Comparison of ENCODE assay signal across 10 cellular contexts in genomic region chr2:26784570-26785234, GRCh38. TPM values are rescaled to one million over a fixed set of nuclear protein-coding genes. Genes with fewer than 3 reads are reported as not detected.
DNase-seq lines count a peak whose midpoint lies in the region; ATAC-seq and TF ChIP-seq lines count a peak whose summit lies in the region.
"Had no signal": no experiment of that assay in that cellular context is flagged by ENCODE, and none has a peak within 500 bp of the region (broad histone marks: within the 10 kb centered on the region; RNA-seq: fewer than 3 reads in every experiment).

No MANE protein-coding gene starts in this region.

- ATAC-seq in right cardiac atrium (no peak), Right ventricle myocardium inferior (no peak), lower lobe of right lung (no peak), upper lobe of right lung (no peak), HG03139 (IDR thresholded peaks at IDR 0.05; ENCODE audit: unreplicated experiment) (no peak), HG03196 (IDR thresholded peaks at IDR 0.05; ENCODE audit: unreplicated experiment) (no peak)

- H3K4me3 Mint-ChIP-seq in activated T-helper 1 cell treated with anti-CD3 and anti-CD28 coated beads, Interleukin-12 subunit alpha, Interleukin-12 subunit beta, Interleukin-2, Interleukin-4 antibody, amounts not matched to agents 30 ng/mL and 10 ng/mL and 1 ng/mL, durations not matched to agents 14 hours and 24 hours and 36 hours, result peak overlapping the region; percentile 82

- DNase-seq in right cardiac atrium (no peak), Right ventricle myocardium inferior (ENCODE audit: missing footprints) (no peak), lower lobe of right lung (no peak), upper lobe of right lung (no peak), mesenteric fat pad (ENCODE audit: low spot score) (no peak)
- no peak for DNase-seq in activated T-helper 1 cell treated with anti-CD3 and anti-CD28 coated beads, Interleukin-12 subunit alpha, Interleukin-12 subunit beta, Interleukin-2, Interleukin-4 antibody, amounts not matched to agents 30 ng/mL and 10 ng/mL and 1 ng/mL, durations not matched to agents 14 hours and 24 hours and 36 hours (ENCODE audit: low spot score)
- DNase-seq: central memory CD4-positive, alpha-beta T cell; stimulated activated naive B cell treated with anti-CD40 and anti-IgM and Interleukin-4, amounts not matched to agents 10 μg/mL and 1 μg/mL and 100 μg/mL, for 72 hours had no signal

- H3K27ac Mint-ChIP-seq in activated T-helper 1 cell treated with anti-CD3 and anti-CD28 coated beads, Interleukin-12 subunit alpha, Interleukin-12 subunit beta, Interleukin-2, Interleukin-4 antibody, amounts not matched to agents 30 ng/mL and 10 ng/mL and 1 ng/mL, durations not matched to agents 14 hours and 24 hours and 36 hours, result peak overlapping the region; percentile 53

- no peaks in the 10 kb centered on the region for H3K9me3 ChIP-seq in right cardiac atrium (ENCODE audit: control insufficient read depth, low read length)
- no peaks in the 10 kb centered on the region for H3K9me3 ChIP-seq in lower lobe of right lung
- no peaks in the 10 kb centered on the region for H3K9me3 ChIP-seq in upper lobe of right lung

- H3K36me3 ChIP-seq in lower lobe of right lung (peaks cover 18% of the 10 kb centered on the region), upper lobe of right lung (peaks cover 15% of the 10 kb centered on the region)

- WGBS in right cardiac atrium, result 92% methylated on average over 19 of the region's 19 CpGs

- H3K27ac ChIP-seq in right cardiac atrium (ENCODE audit: low read length) (no peak overlapping the region), lower lobe of right lung (no peak overlapping the region), upper lobe of right lung (no peak overlapping the region)

- H3K4me1 Mint-ChIP-seq in activated T-helper 1 cell treated with anti-CD3 and anti-CD28 coated beads, Interleukin-12 subunit alpha, Interleukin-12 subunit beta, Interleukin-2, Interleukin-4 antibody, amounts not matched to agents 30 ng/mL and 10 ng/mL and 1 ng/mL, durations not matched to agents 14 hours and 24 hours and 36 hours (ENCODE audit: low read depth), result peaks cover 29% of the 10 kb centered on the region

- TF ChIP-seq CTCF in lower lobe of right lung (IDR thresholded peaks at IDR 0.05), result no peak
- TF ChIP-seq CTCF in upper lobe of right lung (IDR thresholded peaks at IDR 0.05), result no peak

- peaks cover 3% of the 10 kb centered on the region for H3K9me3 Mint-ChIP-seq in activated T-helper 1 cell treated with anti-CD3 and anti-CD28 coated beads, Interleukin-12 subunit alpha, Interleukin-12 subunit beta, Interleukin-2, Interleukin-4 antibody, amounts not matched to agents 30 ng/mL and 10 ng/mL and 1 ng/mL, durations not matched to agents 14 hours and 24 hours and 36 hours
- H3K9me3 Mint-ChIP-seq: stimulated activated naive B cell treated with anti-CD40 and anti-IgM and Interleukin-4, amounts not matched to agents 10 μg/mL and 1 μg/mL and 100 μg/mL, for 72 hours had no signal

- peaks cover 30% of the 10 kb centered on the region for H3K36me3 Mint-ChIP-seq in activated T-helper 1 cell treated with anti-CD3 and anti-CD28 coated beads, Interleukin-12 subunit alpha, Interleukin-12 subunit beta, Interleukin-2, Interleukin-4 antibody, amounts not matched to agents 30 ng/mL and 10 ng/mL and 1 ng/mL, durations not matched to agents 14 hours and 24 hours and 36 hours (ENCODE audit: low read depth)

- no peaks in the 10 kb centered on the region for H3K4me1 ChIP-seq in right cardiac atrium (ENCODE audit: control insufficient read depth, insufficient read depth, low read length)
- H3K4me1 ChIP-seq in lower lobe of right lung, result peaks cover 9% of the 10 kb centered on the region
- peaks cover 11% of the 10 kb centered on the region for H3K4me1 ChIP-seq in upper lobe of right lung

- no peaks in the 10 kb centered on the region for H3K27me3 Mint-ChIP-seq in activated T-helper 1 cell treated with anti-CD3 and anti-CD28 coated beads, Interleukin-12 subunit alpha, Interleukin-12 subunit beta, Interleukin-2, Interleukin-4 antibody, amounts not matched to agents 30 ng/mL and 10 ng/mL and 1 ng/mL, durations not matched to agents 14 hours and 24 hours and 36 hours (ENCODE audit: insufficient read depth)

- intact Hi-C loops in right cardiac atrium (cut with DNase I), result no loop called here
- intact Hi-C loops in Right ventricle myocardium inferior (cut with DNase I), result no loop called here
- intact Hi-C loops in activated T-helper 1 cell treated with anti-CD3 and anti-CD28 coated beads, Interleukin-12 subunit alpha, Interleukin-12 subunit beta, Interleukin-2, Interleukin-4 antibody, amounts not matched to agents 30 ng/mL and 10 ng/mL and 1 ng/mL, durations not matched to agents 14 hours and 24 hours and 36 hours (cut with micrococcal nuclease), result loop anchor here (1.0 to 10.0 kb wide), 8 partner anchors 20 to 540 kb away; partner anchors contain the start of genes ADGRF3, CAD, HADHA and HADHB
- intact Hi-C loops in lower lobe of right lung (cut with DNase I), result no loop called here
- intact Hi-C loops in upper lobe of right lung (cut with DNase I), result no loop called here

- H3K4me3 ChIP-seq in right cardiac atrium (ENCODE audit: low read length), result peak overlapping the region; percentile 90
- H3K4me3 ChIP-seq in lower lobe of right lung, result peak overlapping the region; percentile 90
- peak overlapping the region; percentile 75 for H3K4me3 ChIP-seq in upper lobe of right lung

- no peaks in the 10 kb centered on the region for H3K27me3 ChIP-seq in right cardiac atrium (ENCODE audit: control insufficient read depth, insufficient read depth)
- H3K27me3 ChIP-seq in lower lobe of right lung (ENCODE audit: low read depth), result no peaks in the 10 kb centered on the region
- no peaks in the 10 kb centered on the region for H3K27me3 ChIP-seq in upper lobe of right lung

RNA-seq across cellular contexts. Expression of gene CENPA, which starts 1.2 kb away (rescaled TPM):
- total RNA-seq in right cardiac atrium, result under 1 TPM in 2 of 4 donors, not detected in 2; 0.71 to 0.91 TPM
- polyA plus RNA-seq in right cardiac atrium, result 0.18 TPM
- 0.65 TPM for total RNA-seq in Right ventricle myocardium inferior
- total RNA-seq in activated T-helper 1 cell treated with anti-CD3 and anti-CD28 coated beads, Interleukin-12 subunit alpha, Interleukin-12 subunit beta, Interleukin-2, Interleukin-4 antibody, amounts not matched to agents 30 ng/mL and 10 ng/mL and 1 ng/mL, durations not matched to agents 14 hours and 24 hours and 36 hours, result 16.6 and 19.7 TPM in 2 replicates
- total RNA-seq in lower lobe of right lung, result 1.7 TPM
- 0.78 TPM for total RNA-seq in upper lobe of right lung
- 0.32 TPM for total RNA-seq in mesenteric fat pad

RNA-seq across cellular contexts. Expression of gene SLC35F6, which starts 20.6 kb away (rescaled TPM):
- total RNA-seq in right cardiac atrium, result 10 to 100 TPM; 22.0 to 34.3 (median 26.5) TPM
- polyA plus RNA-seq in right cardiac atrium, result 18.8 TPM
- 20.3 TPM for total RNA-seq in Right ventricle myocardium inferior
- total RNA-seq in activated T-helper 1 cell treated with anti-CD3 and anti-CD28 coated beads, Interleukin-12 subunit alpha, Interleukin-12 subunit beta, Interleukin-2, Interleukin-4 antibody, amounts not matched to agents 30 ng/mL and 10 ng/mL and 1 ng/mL, durations not matched to agents 14 hours and 24 hours and 36 hours, result 14.3 and 14.5 TPM in 2 replicates
- total RNA-seq in lower lobe of right lung, result 49.3 TPM
- total RNA-seq in upper lobe of right lung, result 42.2 TPM
- total RNA-seq in mesenteric fat pad, result 65.5 TPM
